22 cellular contexts compared by ENCODE assay signal in the genomic region with DNA sequence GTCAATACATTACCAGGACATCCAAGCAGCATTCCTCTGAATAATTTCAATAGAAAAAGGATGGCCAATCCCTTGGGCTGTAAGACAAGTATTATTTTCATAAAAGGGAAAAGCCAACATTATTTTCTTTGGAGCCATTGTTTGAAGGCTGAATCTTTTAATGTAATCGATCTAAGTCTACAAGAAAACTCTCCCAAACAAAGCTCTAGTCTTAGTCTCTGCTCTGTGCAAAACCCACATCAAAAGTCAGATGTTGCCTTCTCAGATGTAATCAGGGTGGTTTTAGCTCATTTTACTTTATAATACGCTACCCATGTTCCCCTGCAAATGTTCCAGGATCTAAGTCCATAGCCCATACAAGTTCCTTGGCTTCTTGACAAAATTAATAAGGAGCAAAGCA.
"Had no signal": no experiment of that assay in that cellular context is flagged by ENCODE, and none has a peak within 500 bp of the region (broad histone marks: within the 10 kb centered on the region; RNA-seq: fewer than 3 reads in every experiment).

No MANE protein-coding gene starts in this region.

- H3K9me3 ChIP-seq: colonic mucosa, esophagus squamous epithelium, gastroesophageal sphincter, heart right ventricle, left lung, lower lobe of right lung, mucosa of descending colon had no signal

- H3K4me1 ChIP-seq: colonic mucosa, esophagus squamous epithelium, gastroesophageal sphincter, heart right ventricle, left lung, lower lobe of right lung had no signal

- DNase-seq: colonic mucosa; cortex of kidney; effector CD8-positive, alpha-beta T cell; effector memory CD8-positive, alpha-beta T cell; endodermal cell; erythroblast; esophagus squamous epithelium; foreskin fibroblast; head of caudate nucleus; heart right ventricle; hippocampal formation; left cardiac atrium; left lung; left ventricle myocardium superior; lower lobe of right lung; mesenchymal stem cell; mucosa of descending colon; naive B cell; naive thymus-derived CD8-positive, alpha-beta T cell had no signal

- H3K36me3 ChIP-seq: colonic mucosa, esophagus squamous epithelium, gastroesophageal sphincter, heart right ventricle, left lung, lower lobe of right lung had no signal

- H3K27ac ChIP-seq: colonic mucosa, epithelial cell of prostate, esophagus squamous epithelium, gastroesophageal sphincter, heart right ventricle, left lung, lower lobe of right lung had no signal

- H3K27me3 ChIP-seq: colonic mucosa, esophagus squamous epithelium, gastroesophageal sphincter, heart right ventricle, left lung had no signal

- ATAC-seq: effector memory CD8-positive, alpha-beta T cell; esophagus mucosa; gastroesophageal sphincter; heart right ventricle; left cardiac atrium; left lung; left ventricle myocardium superior; lower lobe of right lung; mucosa of descending colon; naive thymus-derived CD8-positive, alpha-beta T cell had no signal

- H3K4me3 ChIP-seq: colonic mucosa, esophagus squamous epithelium, gastroesophageal sphincter, heart right ventricle, left lung, lower lobe of right lung, mucosa of descending colon had no signal
